ENCODE assay signal across 23 cellular contexts in the genomic region with DNA sequence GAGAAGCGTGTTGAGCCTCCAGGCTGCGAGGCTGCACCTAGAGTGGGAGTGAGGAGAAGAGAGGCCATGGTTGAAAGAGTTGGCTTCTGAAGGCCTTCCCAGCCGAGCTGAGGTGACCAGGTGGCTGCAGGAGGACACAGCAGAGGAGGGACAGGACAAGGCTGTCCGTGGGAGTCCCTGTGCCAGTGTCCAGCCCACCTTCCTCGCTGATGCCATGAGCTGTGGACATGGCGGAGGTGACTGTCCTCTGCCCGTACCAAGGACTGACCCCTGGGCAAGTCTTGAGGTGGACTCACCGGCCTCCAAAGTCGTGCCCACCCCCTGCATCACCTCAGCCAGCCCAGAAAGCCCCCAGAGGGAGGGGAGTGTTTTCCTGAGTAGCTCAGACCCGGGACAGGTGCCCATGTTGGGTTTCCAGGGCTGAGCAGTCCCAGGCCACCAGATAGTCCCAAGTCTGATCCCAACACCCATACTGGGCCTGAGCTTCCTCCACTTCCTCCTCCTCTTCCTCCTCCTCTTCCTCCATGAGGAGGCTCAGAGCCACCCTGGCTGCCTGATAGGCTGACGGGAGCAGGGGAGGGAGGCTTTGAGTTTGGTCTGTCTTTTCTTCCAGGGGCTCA. TPM values are rescaled to one million over a fixed set of nuclear protein-coding genes. Genes with fewer than 3 reads are reported as not detected.
A peak's percentile ranks its signal among the peaks of the same experiment; 100 is the strongest.
DNase-seq lines count a peak whose midpoint lies in the region; ATAC-seq and TF ChIP-seq lines count a peak whose summit lies in the region.
"Had no signal": no experiment of that assay in that cellular context is flagged by ENCODE, and none has a peak within 500 bp of the region (broad histone marks: within the 10 kb centered on the region; RNA-seq: fewer than 3 reads in every experiment).

No MANE protein-coding gene starts in this region.

- peaks cover 5% of the 10 kb centered on the region for H3K27me3 Mint-ChIP-seq in CD4-positive, CD25-positive, alpha-beta regulatory T cell
- H3K27me3 Mint-ChIP-seq in CD8-positive, alpha-beta memory T cell = no peaks in the 10 kb centered on the region
- H3K27me3 Mint-ChIP-seq in chondrocyte (ENCODE audit: low read depth) = no peaks in the 10 kb centered on the region
- H3K27me3 Mint-ChIP-seq: CD4-positive, alpha-beta T cell; stimulated activated naive CD8-positive, alpha-beta T cell treated with anti-CD3 and anti-CD28 coated beads, Interleukin-15, amount 100 ng/mL, for 72 hours had no signal

- no peak overlapping the region for H2BK120ac ChIP-seq in trophoblast cell (ENCODE audit: insufficient read depth, low read length, poor library complexity)

- H3K18ac ChIP-seq in trophoblast cell (ENCODE audit: low read length) = no peak overlapping the region

- no CpG with 5 or more reads among the region's 11 CpGs for WGBS in trophoblast cell (ENCODE audit: extremely low coverage, insufficient coverage, insufficient read length)

- H3K9ac ChIP-seq in trophoblast cell (ENCODE audit: low read length) = no peak overlapping the region

- H2BK12ac ChIP-seq in trophoblast cell (ENCODE audit: low read length) = peak overlapping the region; percentile 7

- no peak overlapping the region for H3K23ac ChIP-seq in trophoblast cell (ENCODE audit: low read length)

- no peak overlapping the region for H3K27ac ChIP-seq in CD4-positive, CD25-positive, alpha-beta regulatory T cell (ENCODE audit: insufficient read depth, low read length, poor library complexity, severe bottlenecking)
- H3K27ac ChIP-seq in CD8-positive, alpha-beta memory T cell (ENCODE audit: low read depth, low read length) = no peak overlapping the region
- H3K27ac ChIP-seq in trophoblast cell (ENCODE audit: low read depth, low read length) = no peak overlapping the region
- H3K27ac ChIP-seq: epithelial cell of prostate, SK-N-MC, thyroid gland had no signal

- H4K91ac ChIP-seq in trophoblast cell (ENCODE audit: low read depth, low read length) = peak overlapping the region; percentile 9

- no peak for TF ChIP-seq CTCF in chondrocyte (IDR thresholded peaks at IDR 0.05)

- H3K9me3 Mint-ChIP-seq in CD4-positive, CD25-positive, alpha-beta regulatory T cell = no peaks in the 10 kb centered on the region
- no peaks in the 10 kb centered on the region for H3K9me3 Mint-ChIP-seq in CD8-positive, alpha-beta memory T cell
- no peaks in the 10 kb centered on the region for H3K9me3 Mint-ChIP-seq in chondrocyte (ENCODE audit: low read depth)
- H3K9me3 Mint-ChIP-seq: activated naive CD4-positive, alpha-beta T cell treated with anti-CD3 and anti-CD28 coated beads, Interleukin-2, amount 50 U/mL, for 72 hours; CD4-positive, alpha-beta T cell; memory B cell; stimulated activated naive CD8-positive, alpha-beta T cell treated with anti-CD3 and anti-CD28 coated beads, Interleukin-15, amount 100 ng/mL, for 72 hours had no signal

- H4K12ac ChIP-seq in trophoblast cell (ENCODE audit: low read depth, low read length) = no peak overlapping the region

- H3K36me3 ChIP-seq in CD4-positive, CD25-positive, alpha-beta regulatory T cell (ENCODE audit: control insufficient read depth, insufficient read depth, low read length) = no peaks in the 10 kb centered on the region
- no peaks in the 10 kb centered on the region for H3K36me3 ChIP-seq in CD8-positive, alpha-beta memory T cell (ENCODE audit: insufficient read depth, low read length)
- H3K36me3 ChIP-seq in trophoblast cell (ENCODE audit: control insufficient read depth in 1 of 2, insufficient read depth in 2 of 2, low read length in 2 of 2) = no peaks in the 10 kb centered on the region
- H3K36me3 ChIP-seq: thyroid gland had no signal

- no peak overlapping the region for H2BK5ac ChIP-seq in trophoblast cell (ENCODE audit: low read depth, low read length, poor library complexity)

- no peaks in the 10 kb centered on the region for H3K27me3 ChIP-seq in CD4-positive, CD25-positive, alpha-beta regulatory T cell (ENCODE audit: control insufficient read depth, insufficient read depth, low read length)
- no peaks in the 10 kb centered on the region for H3K27me3 ChIP-seq in CD8-positive, alpha-beta memory T cell (ENCODE audit: insufficient read depth, low read length, poor library complexity, severe bottlenecking)
- H3K27me3 ChIP-seq in trophoblast cell (ENCODE audit: insufficient read depth, low read length) = no peaks in the 10 kb centered on the region
- H3K27me3 ChIP-seq: thyroid gland had no signal

- POLR2A ChIA-PET in CD8-positive, alpha-beta memory T cell (lab: Charles Lee) = no interaction called here

- H3K79me2 ChIP-seq in trophoblast cell (ENCODE audit: control insufficient read depth, insufficient read depth, low read length, poor library complexity) = no peaks in the 10 kb centered on the region

- H3K14ac ChIP-seq in trophoblast cell (ENCODE audit: low read length) = no peak overlapping the region

- H3K4me3 Mint-ChIP-seq in CD4-positive, CD25-positive, alpha-beta regulatory T cell = no peak overlapping the region
- peak overlapping the region in 2 of 7 donors; percentile 13 to 62 for H3K4me3 Mint-ChIP-seq in CD8-positive, alpha-beta memory T cell
- no peak overlapping the region for H3K4me3 Mint-ChIP-seq in chondrocyte (ENCODE audit: unreplicated experiment)
- H3K4me3 Mint-ChIP-seq: CD4-positive, alpha-beta T cell; memory B cell had no signal

- DNase-seq in CD4-positive, CD25-positive, alpha-beta regulatory T cell = no peak
- peak in 1 of 5 donors; percentile 43 for DNase-seq in CD8-positive, alpha-beta memory T cell
- DNase-seq in chondrocyte (ENCODE audit: low spot score) (peak; percentile 65), trophoblast cell (no peak), SKM-1 (lab: John Stamatoyannopoulos, UW; ENCODE audit: unreplicated experiment) (no peak), activated gamma-delta T cell treated with Interleukin-2 at 50 U/mL for 16 hours (no peak)
- DNase-seq: activated CD4-positive, CD25-positive, alpha-beta regulatory T cell; activated CD8-positive, alpha-beta memory T cell treated with anti-CD3 and anti-CD28 coated beads for 24 hours; activated T-cell treated with anti-CD3 and anti-CD28 coated beads, Interleukin-2, amount 50 U/mL, for 48 hours; CD4-positive, alpha-beta T cell; cerebellar nuclear complex; glutamatergic neuron; NCI-H1105 treated with DMSO at 0.1 percent for 48 hours; NCI-H2081; retina; stimulated activated naive CD8-positive, alpha-beta T cell treated with anti-CD3 and anti-CD28 coated beads, Interleukin-15, amount 100 ng/mL, for 72 hours; T1000; thyroid gland had no signal

- H2AFZ ChIP-seq in trophoblast cell (ENCODE audit: insufficient read depth, low read length, poor library complexity) = no peak overlapping the region

- peaks cover 14% of the 10 kb centered on the region for H3K79me1 ChIP-seq in trophoblast cell (ENCODE audit: low read length)

- H3K36me3 Mint-ChIP-seq in CD4-positive, CD25-positive, alpha-beta regulatory T cell = peaks cover 4% of the 10 kb centered on the region
- H3K36me3 Mint-ChIP-seq in CD8-positive, alpha-beta memory T cell = no peaks in the 10 kb centered on the region
- H3K36me3 Mint-ChIP-seq in chondrocyte (ENCODE audit: low read depth) = no peaks in the 10 kb centered on the region
- H3K36me3 Mint-ChIP-seq: activated naive CD4-positive, alpha-beta T cell treated with anti-CD3 and anti-CD28 coated beads, Interleukin-2, amount 50 U/mL, for 72 hours; memory B cell had no signal

- H3K9me3 ChIP-seq in CD4-positive, CD25-positive, alpha-beta regulatory T cell (ENCODE audit: control insufficient read depth in 2 of 2, low read length in 2 of 2) = no peaks in the 10 kb centered on the region
- H3K9me3 ChIP-seq in CD8-positive, alpha-beta memory T cell (ENCODE audit: low read length) = no peaks in the 10 kb centered on the region
- H3K9me3 ChIP-seq in trophoblast cell (ENCODE audit: insufficient read depth, low read depth, low read length) = no peaks in the 10 kb centered on the region
- H3K9me3 ChIP-seq: thyroid gland had no signal

- peaks cover 30% of the 10 kb centered on the region for H3K4me1 ChIP-seq in CD4-positive, CD25-positive, alpha-beta regulatory T cell (ENCODE audit: control insufficient read depth, insufficient read depth, low read length, poor library complexity, severe bottlenecking)
- H3K4me1 ChIP-seq in CD8-positive, alpha-beta memory T cell (ENCODE audit: insufficient read depth, low read length) = peaks cover 31% of the 10 kb centered on the region
- H3K4me1 ChIP-seq in trophoblast cell (ENCODE audit: control insufficient read depth in 1 of 2, insufficient read depth in 2 of 2, low read length in 2 of 2) = peaks cover 17 to 23% of the 10 kb centered on the region in 2 experiments
- H3K4me1 ChIP-seq: thyroid gland had no signal

- H2AK5ac ChIP-seq in trophoblast cell (ENCODE audit: low read length) = no peak overlapping the region

- no peak for ATAC-seq in CD4-positive, CD25-positive, alpha-beta regulatory T cell (ENCODE audit: low read depth in 2 of 2)
- ATAC-seq in GM19455 (IDR thresholded peaks at IDR 0.05; ENCODE audit: unreplicated experiment) = no peak
- ATAC-seq: activated naive CD4-positive, alpha-beta T cell treated with anti-CD3 and anti-CD28 coated beads, Interleukin-2, amount 50 U/mL, for 72 hours; stimulated activated naive CD8-positive, alpha-beta T cell treated with anti-CD3 and anti-CD28 coated beads, Interleukin-15, amount 100 ng/mL, for 72 hours had no signal

- CTCF ChIA-PET in CD8-positive, alpha-beta memory T cell (lab: Charles Lee) = interaction anchor here (1.0 to 1.6 kb wide), 3 partner anchors 10 to 666 kb away, joined by 3 to 4 read pairs (median 3); no protein-coding TSS in a partner anchor

- no peak overlapping the region for H3K4ac ChIP-seq in trophoblast cell (ENCODE audit: low read depth, low read length)

- peaks cover 6 to 40% (median 22%) of the 10 kb centered on the region in 4 donors for H3K4me1 Mint-ChIP-seq in CD4-positive, CD25-positive, alpha-beta regulatory T cell
- H3K4me1 Mint-ChIP-seq in CD8-positive, alpha-beta memory T cell = peaks cover 27 to 37% (median 29%) of the 10 kb centered on the region in 3 donors
- peaks cover 32% of the 10 kb centered on the region for H3K4me1 Mint-ChIP-seq in chondrocyte (ENCODE audit: low read depth)

- peak overlapping the region; percentile 32 to 85 (median 77) for H3K27ac Mint-ChIP-seq in CD4-positive, CD25-positive, alpha-beta regulatory T cell
- H3K27ac Mint-ChIP-seq in CD8-positive, alpha-beta memory T cell = peak overlapping the region in 7 of 8 donors; percentile 7 to 96 (median 94)
- H3K27ac Mint-ChIP-seq in chondrocyte (ENCODE audit: unreplicated experiment) = no peak overlapping the region
- H3K27ac Mint-ChIP-seq: CD4-positive, alpha-beta T cell; memory B cell had no signal

- H4K8ac ChIP-seq in trophoblast cell (ENCODE audit: low read depth, low read length) = no peak overlapping the region

- no peak overlapping the region for H3K4me2 ChIP-seq in trophoblast cell (ENCODE audit: low read length)

- no peak overlapping the region for H3K4me3 ChIP-seq in CD4-positive, CD25-positive, alpha-beta regulatory T cell (ENCODE audit: low read depth, low read length)
- no peak overlapping the region for H3K4me3 ChIP-seq in CD8-positive, alpha-beta memory T cell (ENCODE audit: low read length)
- no peak overlapping the region for H3K4me3 ChIP-seq in trophoblast cell (ENCODE audit: low read depth, low read length)
- H3K4me3 ChIP-seq: SK-N-MC, thyroid gland had no signal

RNA-seq across cellular contexts. Expression of gene FOSL2, which starts 43.0 kb away (rescaled TPM):
- 195 TPM for total RNA-seq in CD4-positive, CD25-positive, alpha-beta regulatory T cell
- polyA plus RNA-seq in CD4-positive, CD25-positive, alpha-beta regulatory T cell = 1 to 10 TPM; 1.9 to 3.9 (median 2.5) TPM
- total RNA-seq in CD8-positive, alpha-beta memory T cell = 10 to 100 TPM; 46.2 to 47.3 TPM
- 14.1 TPM for polyA plus RNA-seq in CD8-positive, alpha-beta memory T cell
- 93.0 to 163 TPM (median 156 TPM) in 3 replicates for total RNA-seq in chondrocyte
- polyA plus RNA-seq in trophoblast cell (2013) = 25.9 and 27.5 TPM in 2 replicates
